ENCODE assay signal across 2 cellular contexts in genomic region chr15:100334905-100335304, GRCh38.
TF ChIP-seq lines count a peak whose summit lies in the region.

No MANE protein-coding gene starts in this region.

TF ChIP-seq in SK-N-SH, 30 proteins besides CTCF, POLR2A, EP300 and RAD21 (continued from another document):
- TF ChIP-seq PBX3 (IDR thresholded peaks at IDR 0.05) (no peak), MEF2A (IDR thresholded peaks at IDR 0.05; ENCODE audit: borderline replicate concordance, low read depth) (no peak), YY1 (IDR thresholded peaks at IDR 0.05; ENCODE audit: low read depth) (no peak), IRF3 (IDR thresholded peaks at IDR 0.05; ENCODE audit: low read depth, low read length) (no peak), TCF12 (IDR thresholded peaks at IDR 0.05) (no peak), REST (IDR thresholded peaks at IDR 0.05; ENCODE audit: low read depth, low read length) (no peak), RFX5 (IDR thresholded peaks at IDR 0.05; ENCODE audit: low read length) (no peak), FOXM1 (IDR thresholded peaks at IDR 0.05; ENCODE audit: low read depth) (no peak), FOSL2 (IDR thresholded peaks at IDR 0.05; ENCODE audit: borderline replicate concordance, low read depth) (no peak), NRF1 (IDR thresholded peaks at IDR 0.05; ENCODE audit: low read depth, low read length) (no peak), EZH2phosphoT487 (IDR thresholded peaks at IDR 0.05; ENCODE audit: borderline replicate concordance, low read depth) (no peak), USF2 (IDR thresholded peaks at IDR 0.05; ENCODE audit: borderline replicate concordance, low read depth, low read length) (no peak), TAF1 (IDR thresholded peaks at IDR 0.05; ENCODE audit: borderline replicate concordance, low read depth, low read length) (no peak), FOXJ3 (CRISPR knock-in tag; IDR thresholded peaks at IDR 0.05) (no peak), SMC3 (IDR thresholded peaks at IDR 0.05; ENCODE audit: low read depth, low read length) (no peak), ZBTB33 (IDR thresholded peaks at IDR 0.05; ENCODE audit: borderline replicate concordance, low read depth) (no peak)

TF ChIP-seq in SK-N-SH treated with all-trans-retinoic acid at 6 μM for 48 hours, 23 proteins besides CTCF, POLR2A, EP300 and RAD21 (continued from another document):
- no peak for TF ChIP-seq CSDC2 (CRISPR knock-in tag; IDR thresholded peaks at IDR 0.05)
- TF ChIP-seq ISL1 (CRISPR knock-in tag; IDR thresholded peaks at IDR 0.05), result no peak
- TF ChIP-seq TSHZ2 (CRISPR knock-in tag; IDR thresholded peaks at IDR 0.05), result no peak
- no peak for TF ChIP-seq RARB (CRISPR knock-in tag; IDR thresholded peaks at IDR 0.05)
- TF ChIP-seq ZFP30 (CRISPR knock-in tag; IDR thresholded peaks at IDR 0.05), result no peak
- no peak for TF ChIP-seq TCF4 (CRISPR knock-in tag; IDR thresholded peaks at IDR 0.05; ENCODE audit: borderline replicate concordance)
- no peak for TF ChIP-seq OSR1 (CRISPR knock-in tag; IDR thresholded peaks at IDR 0.05)
- no peak for TF ChIP-seq CSRNP3 (CRISPR knock-in tag; IDR thresholded peaks at IDR 0.05)
- no peak for TF ChIP-seq GLIS3 (CRISPR knock-in tag; IDR thresholded peaks at IDR 0.05)
- no peak for TF ChIP-seq POU6F1 (CRISPR knock-in tag; IDR thresholded peaks at IDR 0.05; ENCODE audit: borderline replicate concordance, low read depth)
- TF ChIP-seq ZNF8 (CRISPR knock-in tag; IDR thresholded peaks at IDR 0.05), result no peak
- TF ChIP-seq ESRRG (CRISPR knock-in tag; IDR thresholded peaks at IDR 0.05), result no peak
- TF ChIP-seq ZNF565 (CRISPR knock-in tag; conservative IDR thresholded peaks at IDR 0.05; ENCODE audit: low read depth), result no peak
- TF ChIP-seq PATZ1 (CRISPR knock-in tag; IDR thresholded peaks at IDR 0.05; ENCODE audit: borderline replicate concordance), result no peak
- TF ChIP-seq ZFP3 (CRISPR knock-in tag; IDR thresholded peaks at IDR 0.05), result no peak
